7 cellular contexts compared by ENCODE assay signal in the genomic region with DNA sequence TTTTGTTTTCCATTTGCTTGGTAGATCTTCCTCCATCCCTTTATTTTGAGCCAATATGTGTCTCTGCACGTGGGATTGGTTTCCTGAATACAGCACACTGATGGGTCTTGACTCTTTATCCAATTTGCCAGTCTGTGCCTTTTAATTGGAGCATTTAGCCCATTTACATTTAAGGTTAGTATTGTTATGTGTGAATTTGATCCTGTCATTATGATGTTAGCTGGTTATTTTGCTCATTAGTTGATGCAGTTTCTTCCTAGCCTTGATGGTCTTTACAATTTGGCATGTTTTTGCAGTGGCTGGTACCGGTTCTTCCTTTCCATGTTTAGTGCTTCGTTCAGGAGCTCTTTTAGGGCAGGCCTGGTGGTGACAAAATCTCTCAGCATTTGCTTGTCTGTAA. TPM values are rescaled to one million over a fixed set of nuclear protein-coding genes. Genes with fewer than 3 reads are reported as not detected.
"Had no signal": no experiment of that assay in that cellular context is flagged by ENCODE, and none has a peak within 500 bp of the region (broad histone marks: within the 10 kb centered on the region; RNA-seq: fewer than 3 reads in every experiment).

No MANE protein-coding gene starts in this region.

RNA-seq across cellular contexts. Expression of gene SSTR4, which starts 43.7 kb away (rescaled TPM):
- total RNA-seq: GM23248, GM23338, H1, H4, H7, H9, HFFc6 had no signal
- polyA plus RNA-seq: GM23248, GM23338 had no signal
